23 cellular contexts compared by ENCODE assay signal in the genomic region with DNA sequence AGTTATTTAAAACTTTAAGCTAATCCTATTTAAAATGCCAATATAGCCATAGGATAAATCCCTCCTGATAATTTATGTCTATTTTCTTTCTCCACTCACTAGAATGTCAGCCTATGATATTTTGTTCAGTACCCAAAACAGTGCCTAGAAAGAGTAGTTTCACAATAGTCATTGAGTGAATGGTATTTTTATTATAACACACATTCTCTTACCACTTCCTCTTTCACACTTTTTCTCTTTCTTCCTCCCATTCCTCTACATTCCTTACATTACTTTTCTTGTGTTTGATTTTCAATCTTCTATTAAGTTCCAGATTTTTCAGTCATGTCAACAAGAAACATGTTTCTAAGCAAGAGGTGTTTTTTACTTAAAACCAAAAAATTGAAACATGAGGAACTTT.
"Had no signal": no experiment of that assay in that cellular context is flagged by ENCODE, and none has a peak within 500 bp of the region (broad histone marks: within the 10 kb centered on the region; RNA-seq: fewer than 3 reads in every experiment).

No MANE protein-coding gene starts in this region.

- H3K36me3 ChIP-seq: cardiac muscle cell, left ventricle myocardium inferior, neural progenitor cell, right lobe of liver, tibial artery, WERI-Rb-1 had no signal

- DNase-seq: activated CD4-positive, alpha-beta T cell treated with anti-CD3 and anti-CD28 coated beads, Interleukin-2, amount 10 ng/mL, durations not matched to agents 7 days and 5 days; activated CD4-positive, CD25-positive, alpha-beta regulatory T cell treated with anti-CD3 and anti-CD28 coated beads, Interleukin-2, amount 50 U/mL, for 72 hours; activated CD8-positive, alpha-beta T cell treated with anti-CD3 and anti-CD28 coated beads, Interleukin-2, amount 10 ng/mL, durations not matched to agents 7 days and 5 days; activated gamma-delta T cell; activated naive CD4-positive, alpha-beta T cell treated with anti-CD3 and anti-CD28 coated beads, Interleukin-2, amount 50 U/mL, for 16 hours; anterior cingulate cortex; body of pancreas; erythroblast; foreskin fibroblast; hypothalamus; left ventricle myocardium inferior; mammary epithelial cell; naive thymus-derived CD8-positive, alpha-beta T cell; posterior cingulate gyrus; right lobe of liver; stimulated activated CD4-positive, alpha-beta T cell treated with anti-CD3 and anti-CD28 coated beads, Interleukin-1b, Interleukin-23, amount 100 ng/mL, for 48 hours; stimulated activated naive CD8-positive, alpha-beta T cell treated with anti-CD3 and anti-CD28 coated beads, Interleukin-15, amount 100 ng/mL, for 72 hours; tibial artery; WERI-Rb-1 had no signal

- H3K9me3 ChIP-seq: body of pancreas, left ventricle myocardium inferior, right lobe of liver, tibial artery had no signal

- FAIRE-seq: endometrium had no signal

- H3K4me3 ChIP-seq: body of pancreas, cardiac muscle cell, left ventricle myocardium inferior, neural progenitor cell, right lobe of liver, skin epidermis, tibial artery had no signal

- ATAC-seq: activated CD8-positive, alpha-beta T cell treated with anti-CD3 and anti-CD28 coated beads, Interleukin-2, amount 10 ng/mL, durations not matched to agents 7 days and 5 days; body of pancreas; naive thymus-derived CD8-positive, alpha-beta T cell; right lobe of liver; stimulated activated naive CD8-positive, alpha-beta T cell treated with anti-CD3 and anti-CD28 coated beads, Interleukin-15, amount 100 ng/mL, for 72 hours had no signal

- H3K27me3 ChIP-seq: body of pancreas, cardiac muscle cell, neural progenitor cell, right lobe of liver, tibial artery had no signal

- H3K4me1 ChIP-seq: body of pancreas, left ventricle myocardium inferior, neural progenitor cell, right lobe of liver, tibial artery had no signal
